ENCODE assay signal across 13 cellular contexts in the genomic region with DNA sequence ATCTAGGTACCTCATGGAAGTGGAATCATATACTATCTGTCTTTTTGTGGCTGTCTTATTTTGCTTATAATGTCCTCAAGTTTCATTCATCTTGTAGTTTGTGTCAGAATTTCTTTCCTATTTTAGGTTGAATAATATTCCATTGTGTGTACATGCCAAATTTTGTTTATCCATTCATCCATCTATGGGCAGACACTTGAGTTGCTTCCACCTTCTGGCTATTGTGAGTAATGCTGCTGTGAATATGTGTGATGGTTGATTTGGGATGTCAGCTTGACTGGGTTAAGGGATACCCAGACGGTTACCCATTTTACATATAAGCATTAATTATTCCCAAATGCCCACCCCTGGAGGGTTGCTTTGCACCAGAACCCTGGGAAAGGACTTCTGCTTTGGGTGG.
DNase-seq lines count a peak whose midpoint lies in the region; ATAC-seq, FAIRE-seq and TF ChIP-seq lines count a peak whose summit lies in the region.
"Had no signal": no experiment of that assay in that cellular context is flagged by ENCODE, and none has a peak within 500 bp of the region (broad histone marks: within the 10 kb centered on the region; RNA-seq: fewer than 3 reads in every experiment).

No MANE protein-coding gene starts in this region.

- no peak for ATAC-seq in IMR-90 (ENCODE audit: low read depth)
- ATAC-seq in GM18858 (IDR thresholded peaks at IDR 0.05; ENCODE audit: unreplicated experiment): no peak
- ATAC-seq: activated naive CD4-positive, alpha-beta T cell treated with anti-CD3 and anti-CD28 coated beads, Interleukin-2, amount 50 U/mL, for 72 hours; effector memory CD8-positive, alpha-beta T cell; naive thymus-derived CD8-positive, alpha-beta T cell; stimulated activated memory B cell treated with anti-CD40 and anti-IgM and Interleukin-4, amounts not matched to agents 10 μg/mL and 1 μg/mL and 100 μg/mL, for 72 hours had no signal

- H2BK5ac ChIP-seq in IMR-90 (ENCODE audit: low read depth, low read length, poor library complexity, severe bottlenecking): no peak overlapping the region

- H4K91ac ChIP-seq in IMR-90 (ENCODE audit: insufficient read depth, low read depth, low read length): no peak overlapping the region

- intact Hi-C loops in IMR-90 (cut with micrococcal nuclease): no loop called here

- H2AK5ac ChIP-seq in IMR-90 (ENCODE audit: low read depth, low read length): no peak overlapping the region

- TF ChIP-seq EP300 in neural cell (conservative IDR thresholded peaks at IDR 0.05; ENCODE audit: poor library complexity, severe bottlenecking): no peak

- H3K56ac ChIP-seq in IMR-90 (ENCODE audit: extremely low read depth, insufficient read depth, low read length): no peak overlapping the region

- dilution Hi-C loops in IMR-90 (cut with HindIII; ENCODE audit: low sequenced_read_pairs, unreplicated experiment): no loop called here

- H4K8ac ChIP-seq in IMR-90 (ENCODE audit: low read depth in 2 of 2, low read length in 2 of 2): no peak overlapping the region

- peaks cover 18% of the 10 kb centered on the region for H3K4me1 ChIP-seq in IMR-90 (ENCODE audit: control insufficient read depth, insufficient read depth, low read length)

- no peak overlapping the region for H3K18ac ChIP-seq in IMR-90 (ENCODE audit: low read depth, low read length)

- no peak overlapping the region for H4K5ac ChIP-seq in IMR-90 (ENCODE audit: low read depth, low read length)

- H3K23ac ChIP-seq in IMR-90 (ENCODE audit: low read depth, low read length): no peak overlapping the region

- H3K27ac ChIP-seq in IMR-90 (ENCODE audit: insufficient read depth, low read length): no peak overlapping the region
- no peak overlapping the region for H3K27ac ChIP-seq in neural cell (ENCODE audit: low read length)

- WGBS in IMR-90 (ENCODE audit: extremely low coverage in 2 of 2, insufficient read length in 1 of 2), 2 experiments: no CpG with 5 or more reads among the region's 1 CpG

- POLR2A ChIA-PET in IMR-90 (lab: Charles Lee; ENCODE audit: unreplicated experiment): no interaction called here

- peak; percentile 31 for DNase-seq in DMS153 (lab: John Stamatoyannopoulos, UW)
- no peak for DNase-seq in DMS153 treated with DMSO at 0.1 percent for 48 hours (lab: John Stamatoyannopoulos, UW; ENCODE audit: unreplicated experiment)
- peak; percentile 10 for DNase-seq in IMR-90
- DNase-seq in bronchial epithelial cell (ENCODE audit: low read depth): peak; percentile 38
- no peak for DNase-seq in DMS53 (lab: John Stamatoyannopoulos, UW)
- DNase-seq in NCI-H1436 treated with DMSO at 0.1 percent for 48 hours (lab: John Stamatoyannopoulos, UW): no peak
- DNase-seq: activated CD4-positive, alpha-beta memory T cell treated with anti-CD3 and anti-CD28 coated beads, Interleukin-2, amount 10 ng/mL, durations not matched to agents 7 days and 5 days; effector memory CD8-positive, alpha-beta T cell had no signal

- no peak overlapping the region for H3K4ac ChIP-seq in IMR-90 (ENCODE audit: low read depth, low read length)

- no peak overlapping the region for H3K14ac ChIP-seq in IMR-90 (replicated peaks; ENCODE audit: low read depth, low read length)

- H2AK9ac ChIP-seq in IMR-90 (replicated peaks; ENCODE audit: low read depth, low read length, poor library complexity): no peak overlapping the region

- peaks cover 11% of the 10 kb centered on the region for H3K9me1 ChIP-seq in IMR-90 (ENCODE audit: insufficient read depth, low read length)

- H3K27me3 ChIP-seq in IMR-90 (ENCODE audit: control insufficient read depth, insufficient read depth, low read length) (no peaks in the 10 kb centered on the region), bronchial epithelial cell (ENCODE audit: control insufficient read depth, insufficient read depth, low read length) (no peaks in the 10 kb centered on the region), neural cell (ENCODE audit: insufficient read depth, low read depth, low read length) (no peaks in the 10 kb centered on the region)

- H3F3A ChIP-seq in neural cell (ENCODE audit: insufficient read depth, low read length, poor library complexity, severe bottlenecking): no peaks in the 10 kb centered on the region

- no peaks in the 10 kb centered on the region; the same call in 1 of the 2 replicates for H3K9me3 ChIP-seq in IMR-90 (ENCODE audit: control insufficient read depth, insufficient read depth, low read length)
- H3K9me3 ChIP-seq in neural cell (ENCODE audit: low read length): no peaks in the 10 kb centered on the region

- TF ChIP-seq POLR2A in IMR-90 (IDR thresholded peaks at IDR 0.05; ENCODE audit: low read depth, low read length): no peak

- peak; percentile 36 for TF ChIP-seq CTCF in IMR-90 (conservative IDR thresholded peaks at IDR 0.05; ENCODE audit: low read depth, low read length)
- TF ChIP-seq CTCF in bronchial epithelial cell (IDR thresholded peaks at IDR 0.05; ENCODE audit: insufficient read depth, low read length, severe bottlenecking): peak; percentile 38
- peak; percentile 54 for TF ChIP-seq CTCF in neural cell (IDR thresholded peaks at IDR 0.05; ENCODE audit: poor library complexity, severe bottlenecking)

- H3K9me2 ChIP-seq in neural cell (ENCODE audit: insufficient read depth, low read length): no peaks in the 10 kb centered on the region

- no peaks in the 10 kb centered on the region for H3K36me3 ChIP-seq in IMR-90 (ENCODE audit: control insufficient read depth, insufficient read depth, low read length)
- H3K36me3 ChIP-seq in bronchial epithelial cell (ENCODE audit: control insufficient read depth, insufficient read depth, low read length): no peaks in the 10 kb centered on the region
- no peaks in the 10 kb centered on the region for H3K36me3 ChIP-seq in neural cell (ENCODE audit: insufficient read depth, low read length)

- CTCF ChIA-PET in IMR-90 (lab: Yijun Ruan, JAX): interaction anchor here (1.1 kb wide), 1 partner anchor 11 kb away, joined by 7 read pairs; no protein-coding TSS in a partner anchor

- H4K20me1 ChIP-seq in IMR-90 (ENCODE audit: insufficient read depth, low read length) (no peaks in the 10 kb centered on the region), neural cell (ENCODE audit: insufficient read depth) (no peaks in the 10 kb centered on the region)

- H3K4me2 ChIP-seq in IMR-90 (ENCODE audit: low read depth, low read length): no peak overlapping the region
- H3K4me2 ChIP-seq in neural cell (ENCODE audit: low read length): no peak overlapping the region

- no peak overlapping the region for H2BK120ac ChIP-seq in IMR-90 (ENCODE audit: low read depth, low read length)

- H2BK20ac ChIP-seq in IMR-90 (ENCODE audit: low read depth, low read length): no peak overlapping the region

- no peak overlapping the region for H3K9ac ChIP-seq in IMR-90 (ENCODE audit: low read depth, low read length)
- H3K9ac ChIP-seq in neural cell (ENCODE audit: low read length): no peak overlapping the region

- no peak; the same call in 1 of the 2 replicates for TF ChIP-seq RAD21 in IMR-90 (IDR thresholded peaks at IDR 0.05; ENCODE audit: low read length)
- peak; percentile 43 for TF ChIP-seq RAD21 in neural cell (conservative IDR thresholded peaks at IDR 0.05)

- no peaks in the 10 kb centered on the region for H3K79me1 ChIP-seq in IMR-90 (ENCODE audit: low read depth in 1 of 2, low read length in 2 of 2)

- H3K4me3 ChIP-seq in IMR-90 (ENCODE audit: insufficient read depth, low read depth, low read length): no peak overlapping the region
- H3K4me3 ChIP-seq in bronchial epithelial cell (ENCODE audit: low read depth, low read length): no peak overlapping the region
- no peak overlapping the region for H3K4me3 ChIP-seq in neural cell (ENCODE audit: low read length)

- H2AFZ ChIP-seq in IMR-90 (replicated peaks; ENCODE audit: low read length, poor library complexity) (no peak overlapping the region), neural cell (ENCODE audit: low read depth, low read length) (no peak overlapping the region)

- in situ Hi-C loops in IMR-90 (cut with MboI; ENCODE audit: low sequenced_read_pairs): no loop called here

- H3K79me2 ChIP-seq in neural cell (replicated peaks; ENCODE audit: insufficient read depth, low read length): no peaks in the 10 kb centered on the region

- no peak for FAIRE-seq in bronchial epithelial cell (lab: Jason Lieb, UNC)

- H2BK15ac ChIP-seq in IMR-90 (ENCODE audit: low read depth, low read length): no peak overlapping the region

- BruUV-seq in IMR-90 (replicated peaks; lab: Mats Ljungman, UMichigan): no TSS peak

TF ChIP-seq in IMR-90, 13 proteins besides CTCF, POLR2A, EP300 and RAD21:
- TF ChIP-seq, protein P1, sequence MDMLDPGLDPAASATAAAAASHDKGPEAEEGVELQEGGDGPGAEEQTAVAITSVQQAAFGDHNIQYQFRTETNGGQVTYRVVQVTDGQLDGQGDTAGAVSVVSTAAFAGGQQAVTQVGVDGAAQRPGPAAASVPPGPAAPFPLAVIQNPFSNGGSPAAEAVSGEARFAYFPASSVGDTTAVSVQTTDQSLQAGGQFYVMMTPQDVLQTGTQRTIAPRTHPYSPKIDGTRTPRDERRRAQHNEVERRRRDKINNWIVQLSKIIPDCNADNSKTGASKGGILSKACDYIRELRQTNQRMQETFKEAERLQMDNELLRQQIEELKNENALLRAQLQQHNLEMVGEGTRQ (IDR thresholded peaks at IDR 0.05; ENCODE audit: low read depth, low read length): no peak
- TF ChIP-seq SMC3 (IDR thresholded peaks at IDR 0.05; ENCODE audit: low read depth, low read length): peak; percentile 17; the same call in 1 of the 2 replicates

TF ChIP-seq in neural cell, 6 proteins besides CTCF, POLR2A, EP300 and RAD21 (continues in another document):
- TF ChIP-seq POLR2AphosphoS5 (IDR thresholded peaks at IDR 0.05) (no peak), EZH2 (IDR thresholded peaks at IDR 0.05; ENCODE audit: borderline replicate concordance, insufficient read depth, low read length, poor library complexity, severe bottlenecking) (no peak), MXI1 (conservative IDR thresholded peaks at IDR 0.05; ENCODE audit: poor library complexity, severe bottlenecking) (no peak)

Comparison
In these comparisons a context has a peak if more than half of its experiments do, and no peak if none do; other contexts are left out.
1. DNase-seq: peak in DMS153 (single experiment), IMR-90 (single experiment) and bronchial epithelial cell (single experiment); none in DMS153 treated with DMSO at 0.1 percent for 48 hours (single experiment), DMS53 (single experiment) and NCI-H1436 treated with DMSO at 0.1 percent for 48 hours (single experiment).
2. Peak in every context shown above with its lines, with median percentiles within 50 percentile points of each other: CTCF ChIP-seq.